In genomic region chr6:113457156-113457555, GRCh38 we compare ENCODE assay signal across 14 cellular contexts.
DNase-seq lines count a peak whose midpoint lies in the region; ATAC-seq and TF ChIP-seq lines count a peak whose summit lies in the region.
"Had no signal": no experiment of that assay in that cellular context is flagged by ENCODE, and none has a peak within 500 bp of the region (broad histone marks: within the 10 kb centered on the region; RNA-seq: fewer than 3 reads in every experiment).

No MANE protein-coding gene starts in this region.

- H3K27ac Mint-ChIP-seq in chondrocyte (ENCODE audit: unreplicated experiment) (peak overlapping the region; percentile 82), mesothelial cell of epicardium (peak overlapping the region; percentile 80)
- H3K27ac Mint-ChIP-seq in naive thymus-derived CD4-positive, alpha-beta T cell, result no peak overlapping the region
- no peak overlapping the region for H3K27ac Mint-ChIP-seq in activated T-cell treated with anti-CD3 and anti-CD28 coated beads, Interleukin-2, amount 50 U/mL, for 24 hours
- H3K27ac Mint-ChIP-seq: activated naive CD8-positive, alpha-beta T cell treated with anti-CD3 and anti-CD28 coated beads for 36 hours; stimulated activated naive B cell treated with anti-CD40 and anti-IgM and Interleukin-4, amounts not matched to agents 10 μg/mL and 1 μg/mL and 100 μg/mL, for 72 hours; T-helper 1 cell treated with Interleukin-12 subunit alpha and Interleukin-12 subunit beta and Interleukin-4 antibody, amounts not matched to agents 30 μg/mL and 1 μg/mL, for 36 hours had no signal

- intact Hi-C loops in Right ventricle myocardium superior (cut with DNase I) (no loop called here), cardiac septum (cut with DNase I) (no loop called here), aorta (cut with DNase I) (loop anchor here in 1 of 2 donors (10.0 kb wide), 1 partner anchor 268 kb away; no protein-coding TSS in a partner anchor)
- intact Hi-C loops in naive thymus-derived CD4-positive, alpha-beta T cell (cut with micrococcal nuclease), result no loop called here

- POLR2A ChIA-PET in naive thymus-derived CD4-positive, alpha-beta T cell (lab: Charles Lee), result no interaction called here

- H3K9me3 Mint-ChIP-seq in chondrocyte (ENCODE audit: low read depth), result no peaks in the 10 kb centered on the region
- no peaks in the 10 kb centered on the region for H3K9me3 Mint-ChIP-seq in mesothelial cell of epicardium
- H3K9me3 Mint-ChIP-seq in naive thymus-derived CD4-positive, alpha-beta T cell, result peaks cover 0 to 4% (median 0%) of the 10 kb centered on the region in 11 donors
- H3K9me3 Mint-ChIP-seq in activated T-cell treated with anti-CD3 and anti-CD28 coated beads, Interleukin-2, amount 50 U/mL, for 24 hours, result no peaks in the 10 kb centered on the region
- H3K9me3 Mint-ChIP-seq: activated naive CD8-positive, alpha-beta T cell treated with anti-CD3 and anti-CD28 coated beads for 36 hours; stimulated activated naive B cell treated with anti-CD40 and anti-IgM and Interleukin-4, amounts not matched to agents 10 μg/mL and 1 μg/mL and 100 μg/mL, for 72 hours; T-helper 1 cell treated with Interleukin-12 subunit alpha and Interleukin-12 subunit beta and Interleukin-4 antibody, amounts not matched to agents 30 μg/mL and 1 μg/mL, for 36 hours had no signal

- WGBS in aorta, 2 donors, result 62% methylated on average over 4 of the region's 4 CpGs

- H3K36me3 Mint-ChIP-seq in chondrocyte (ENCODE audit: low read depth) (no peaks in the 10 kb centered on the region), mesothelial cell of epicardium (no peaks in the 10 kb centered on the region)
- no peaks in the 10 kb centered on the region for H3K36me3 Mint-ChIP-seq in naive thymus-derived CD4-positive, alpha-beta T cell
- no peaks in the 10 kb centered on the region for H3K36me3 Mint-ChIP-seq in activated T-cell treated with anti-CD3 and anti-CD28 coated beads, Interleukin-2, amount 50 U/mL, for 24 hours (ENCODE audit: low read depth)
- H3K36me3 Mint-ChIP-seq: activated naive CD8-positive, alpha-beta T cell treated with anti-CD3 and anti-CD28 coated beads for 36 hours; stimulated activated naive B cell treated with anti-CD40 and anti-IgM and Interleukin-4, amounts not matched to agents 10 μg/mL and 1 μg/mL and 100 μg/mL, for 72 hours had no signal

- H3K4me3 ChIP-seq in aorta (ENCODE audit: low read length in 2 of 2), result no peak overlapping the region
- no peak overlapping the region for H3K4me3 ChIP-seq in naive thymus-derived CD4-positive, alpha-beta T cell (ENCODE audit: low read length)
- H3K4me3 ChIP-seq: A549 had no signal

- no peaks in the 10 kb centered on the region for H3K4me1 ChIP-seq in aorta (ENCODE audit: control insufficient read depth in 1 of 2, insufficient read depth in 2 of 2, low read length in 2 of 2)
- H3K4me1 ChIP-seq in naive thymus-derived CD4-positive, alpha-beta T cell (ENCODE audit: control insufficient read depth in 2 of 2, insufficient read depth in 2 of 2, low read length in 2 of 2), result no peaks in the 10 kb centered on the region
- H3K4me1 ChIP-seq: A549 had no signal

- H3K4me1 Mint-ChIP-seq in chondrocyte (ENCODE audit: low read depth), result peaks cover 31% of the 10 kb centered on the region
- H3K4me1 Mint-ChIP-seq in mesothelial cell of epicardium, result peaks cover 35% of the 10 kb centered on the region
- H3K4me1 Mint-ChIP-seq in naive thymus-derived CD4-positive, alpha-beta T cell, result no peaks in the 10 kb centered on the region
- H3K4me1 Mint-ChIP-seq in activated T-cell treated with anti-CD3 and anti-CD28 coated beads, Interleukin-2, amount 50 U/mL, for 24 hours (ENCODE audit: low read depth), result no peaks in the 10 kb centered on the region
- H3K4me1 Mint-ChIP-seq: activated naive CD8-positive, alpha-beta T cell treated with anti-CD3 and anti-CD28 coated beads for 36 hours had no signal

- CTCF ChIA-PET in naive thymus-derived CD4-positive, alpha-beta T cell (lab: Charles Lee), result no interaction called here

- H3K4me3 Mint-ChIP-seq in chondrocyte (ENCODE audit: unreplicated experiment) (no peak overlapping the region), mesothelial cell of epicardium (no peak overlapping the region)
- H3K4me3 Mint-ChIP-seq in naive thymus-derived CD4-positive, alpha-beta T cell, result no peak overlapping the region
- no peak overlapping the region for H3K4me3 Mint-ChIP-seq in activated T-cell treated with anti-CD3 and anti-CD28 coated beads, Interleukin-2, amount 50 U/mL, for 24 hours
- H3K4me3 Mint-ChIP-seq: activated naive CD8-positive, alpha-beta T cell treated with anti-CD3 and anti-CD28 coated beads for 36 hours; stimulated activated naive B cell treated with anti-CD40 and anti-IgM and Interleukin-4, amounts not matched to agents 10 μg/mL and 1 μg/mL and 100 μg/mL, for 72 hours; T-helper 1 cell treated with Interleukin-12 subunit alpha and Interleukin-12 subunit beta and Interleukin-4 antibody, amounts not matched to agents 30 μg/mL and 1 μg/mL, for 36 hours had no signal

- TF ChIP-seq CTCF in chondrocyte (IDR thresholded peaks at IDR 0.05) (no peak), mesothelial cell of epicardium (IDR thresholded peaks at IDR 0.05; ENCODE audit: unreplicated experiment) (no peak)

- H3K9me3 ChIP-seq in aorta (ENCODE audit: control insufficient read depth, low read length), result no peaks in the 10 kb centered on the region
- H3K9me3 ChIP-seq in naive thymus-derived CD4-positive, alpha-beta T cell (ENCODE audit: control insufficient read depth in 2 of 3, low read length in 3 of 3), result no peaks in the 10 kb centered on the region
- H3K9me3 ChIP-seq: A549 had no signal

- ATAC-seq in Right ventricle myocardium superior (ENCODE audit: poor library complexity) (peak; percentile 31), aorta (ENCODE audit: low FRiP score) (peak; percentile 64), HG03354 (IDR thresholded peaks at IDR 0.05; ENCODE audit: poor library complexity, severe bottlenecking, unreplicated experiment) (no peak)
- ATAC-seq in naive thymus-derived CD4-positive, alpha-beta T cell, result no peak
- ATAC-seq: A549; stimulated activated naive B cell treated with anti-CD40 and anti-IgM and Interleukin-4, amounts not matched to agents 10 μg/mL and 1 μg/mL and 100 μg/mL, for 72 hours had no signal

- no peaks in the 10 kb centered on the region for H3K27me3 Mint-ChIP-seq in chondrocyte (ENCODE audit: low read depth)
- no peaks in the 10 kb centered on the region for H3K27me3 Mint-ChIP-seq in mesothelial cell of epicardium (ENCODE audit: low read depth)
- H3K27me3 Mint-ChIP-seq in naive thymus-derived CD4-positive, alpha-beta T cell, result no peaks in the 10 kb centered on the region
- H3K27me3 Mint-ChIP-seq in activated T-cell treated with anti-CD3 and anti-CD28 coated beads, Interleukin-2, amount 50 U/mL, for 24 hours, result peaks cover 2% of the 10 kb centered on the region

- no peaks in the 10 kb centered on the region for H3K36me3 ChIP-seq in aorta (ENCODE audit: control insufficient read depth in 1 of 2, insufficient read depth in 2 of 2, low read length in 1 of 2)
- H3K36me3 ChIP-seq in naive thymus-derived CD4-positive, alpha-beta T cell (ENCODE audit: control insufficient read depth in 2 of 3, insufficient read depth in 3 of 3, low read length in 3 of 3), result no peaks in the 10 kb centered on the region

- no peaks in the 10 kb centered on the region for H3K27me3 ChIP-seq in aorta (ENCODE audit: control insufficient read depth in 1 of 2, insufficient read depth in 2 of 2, low read length in 1 of 2)
- H3K27me3 ChIP-seq in naive thymus-derived CD4-positive, alpha-beta T cell (ENCODE audit: control insufficient read depth in 2 of 2, insufficient read depth in 2 of 2, low read length in 2 of 2), result no peaks in the 10 kb centered on the region

- no peak overlapping the region for H3K27ac ChIP-seq in aorta (ENCODE audit: low read depth in 1 of 2, low read length in 2 of 2)
- H3K27ac ChIP-seq in naive thymus-derived CD4-positive, alpha-beta T cell (ENCODE audit: low read depth, low read length), result no peak overlapping the region
- H3K27ac ChIP-seq: A549 had no signal

- peak; percentile 50 for DNase-seq in Right ventricle myocardium superior
- no peak for DNase-seq in cardiac septum (ENCODE audit: low spot score)
- no peak for DNase-seq in chondrocyte (ENCODE audit: low spot score)
- DNase-seq in mesothelial cell of epicardium (ENCODE audit: low spot score in 2 of 2, unreplicated experiment in 2 of 2), result no peak
- DNase-seq in aorta, result peak; percentile 67 to 77
- DNase-seq in naive thymus-derived CD4-positive, alpha-beta T cell, result no peak
- DNase-seq in activated T-cell treated with anti-CD3 and anti-CD28 coated beads, Interleukin-2, amount 50 U/mL, for 24 hours, result no peak
- DNase-seq: activated naive CD8-positive, alpha-beta T cell treated with anti-CD3 and anti-CD28 coated beads for 36 hours; effector CD8-positive, alpha-beta T cell; KG1; stimulated activated naive B cell treated with anti-CD40 and anti-IgM and Interleukin-4, amounts not matched to agents 10 μg/mL and 1 μg/mL and 100 μg/mL, for 72 hours had no signal

Comparison
In these comparisons a context has a peak if more than half of its experiments do, and no peak if none do; other contexts are left out.
1. DNase-seq: peak in Right ventricle myocardium superior (single experiment) and aorta (2 of 2); none in cardiac septum (single experiment), chondrocyte (single experiment), mesothelial cell of epicardium (0 of 2), naive thymus-derived CD4-positive, alpha-beta T cell (0 of 9) and activated T-cell treated with anti-CD3 and anti-CD28 coated beads, Interleukin-2, amount 50 U/mL, for 24 hours (single experiment).
2. ATAC-seq: peak in Right ventricle myocardium superior (single experiment) and aorta (single experiment); none in naive thymus-derived CD4-positive, alpha-beta T cell (single experiment) and HG03354 (single experiment).
3. H3K27ac Mint-ChIP-seq: peak in chondrocyte (single experiment) and mesothelial cell of epicardium (single experiment); none in naive thymus-derived CD4-positive, alpha-beta T cell (0 of 9) and activated T-cell treated with anti-CD3 and anti-CD28 coated beads, Interleukin-2, amount 50 U/mL, for 24 hours (single experiment).